Comparison of ENCODE assay signal across 8 cellular contexts in genomic region chr19:54473071-54473941, GRCh38. TPM values are rescaled to one million over a fixed set of nuclear protein-coding genes. Genes with fewer than 3 reads are reported as not detected.
DNase-seq lines count a peak whose midpoint lies in the region; ATAC-seq and TF ChIP-seq lines count a peak whose summit lies in the region.

Gene CDC42EP5 (minus strand): TSS chr19:54473296. CDS start chr19:54465547, 7,749 bp downstream.

- in situ Hi-C loops in gastrocnemius medialis (cut with MboI; ENCODE audit: low sequenced_read_pairs in 4 of 4) = no loop called here

- DNase-seq in amniotic stem cell (lab: John Stamatoyannopoulos, UW) = peak; percentile 55
- DNase-seq in right cardiac atrium = peak; percentile 86 to 94 (median 94)
- DNase-seq in gastrocnemius medialis = peak in 1 of 2 donors; percentile 39
- no peak for DNase-seq in cerebellar nuclear complex (lab: John Stamatoyannopoulos, UW)
- DNase-seq in NCI-H1048 (lab: John Stamatoyannopoulos, UW) = no peak
- no peak for DNase-seq in NCI-H1436 treated with DMSO at 0.1 percent for 48 hours (lab: John Stamatoyannopoulos, UW)
- DNase-seq in UCSD-AML1 (lab: John Stamatoyannopoulos, UW; ENCODE audit: unreplicated experiment) = no peak

- H3K36me3 ChIP-seq in HEK293 (ENCODE audit: control insufficient read depth in 2 of 2, insufficient read depth in 1 of 2, low read length in 2 of 2) = no peaks in the 10 kb centered on the region
- H3K36me3 ChIP-seq in gastrocnemius medialis = no peaks in the 10 kb centered on the region

- POLR2A ChIA-PET in HEK293 (lab: Yijun Ruan, JAX) = interaction anchor here (0.7 to 1.8 kb wide), 6 partner anchors 10 to 45 kb away, joined by 3 to 8 read pairs (median 4); partner anchors contain the start of genes LENG8 and LENG9

- TF ChIP-seq CTCF in HEK293 (tag by site-specific recombination; IDR thresholded peaks at IDR 0.05) (no peak), gastrocnemius medialis (IDR thresholded peaks at IDR 0.05 in 4 of 5, conservative IDR thresholded peaks at IDR 0.05 in 1 of 5) (no peak)

- CTCF ChIA-PET in HEK293 (lab: Yijun Ruan, JAX) = interaction anchor here (0.5 to 1.5 kb wide), 10 partner anchors 8 to 1181 kb away, joined by 3 to 5 read pairs (median 3); partner anchors contain the start of gene LENG8

- 5% methylated on average over 14 of the region's 14 CpGs for WGBS in right cardiac atrium

- H3K27ac ChIP-seq in HEK293 (ENCODE audit: extremely low read depth, low read depth, low read length) = no peak within 1 kb of the TSS
- H3K27ac ChIP-seq in right cardiac atrium (ENCODE audit: low read length) = peak within 1 kb of the TSS; percentile 71
- H3K27ac ChIP-seq in gastrocnemius medialis = peak within 1 kb of the TSS; percentile 62 to 76 (median 64)

- ATAC-seq in right cardiac atrium (peak; percentile 93 to 95), gastrocnemius medialis (peak; percentile 50 to 67)

- no peaks in the 10 kb centered on the region for H3K9me3 ChIP-seq in HEK293 (ENCODE audit: control insufficient read depth, insufficient read depth, low read depth, low read length)
- no peaks in the 10 kb centered on the region for H3K9me3 ChIP-seq in right cardiac atrium (ENCODE audit: control insufficient read depth, low read length)
- no peaks in the 10 kb centered on the region for H3K9me3 ChIP-seq in gastrocnemius medialis

- no peaks in the 10 kb centered on the region for H3K27me3 ChIP-seq in right cardiac atrium (ENCODE audit: control insufficient read depth, insufficient read depth)
- peaks cover 10 to 23% (median 14%) of the 10 kb centered on the region in 3 donors for H3K27me3 ChIP-seq in gastrocnemius medialis

- H3K4me3 ChIP-seq in HEK293 (ENCODE audit: low read depth, low read length) (peak within 1 kb of the TSS; percentile 0), right cardiac atrium (ENCODE audit: low read length) (peak within 1 kb of the TSS; percentile 63), gastrocnemius medialis (peak within 1 kb of the TSS; percentile 16 to 45 (median 42))

- H3K4me1 ChIP-seq in HEK293 (ENCODE audit: control insufficient read depth, insufficient read depth, low read length) (peaks cover 7% of the 10 kb centered on the region; the same call in 1 of the 2 replicates), right cardiac atrium (ENCODE audit: control insufficient read depth, insufficient read depth, low read length) (peaks cover 5% of the 10 kb centered on the region), gastrocnemius medialis (peaks cover 8 to 12% of the 10 kb centered on the region in 2 donors)

- TF ChIP-seq POLR2A in gastrocnemius medialis (IDR thresholded peaks at IDR 0.05) = peak; percentile 46 to 52

- intact Hi-C loops in right cardiac atrium (cut with DNase I) = loop anchor here in 1 of 4 donors (10.0 kb wide), 1 partner anchor 201 kb away; no protein-coding TSS in a partner anchor
- intact Hi-C loops in gastrocnemius medialis (cut with DNase I; ENCODE audit: low total_unique reads) = no loop called here

TF ChIP-seq in HEK293, 187 proteins besides CTCF, POLR2A, EP300 and RAD21 (continues in another document):
- TF ChIP-seq KLF9 (tag by site-specific recombination; IDR thresholded peaks at IDR 0.05; ENCODE audit: low read depth) (peak; percentile 66), SP3 (tag by site-specific recombination; IDR thresholded peaks at IDR 0.05) (peak; percentile 74), ZBTB26 (tag by site-specific recombination; optimal IDR thresholded peaks at IDR 0.05) (peak; percentile 22), HIC1 (tag by site-specific recombination; IDR thresholded peaks at IDR 0.05) (0 out of 2 replicates have a peak, but pooled peaks have one; percentile 5), ZNF223 (tag by site-specific recombination; IDR thresholded peaks at IDR 0.05) (peak; percentile 65; the same call in 1 of the 2 replicates), EGR2 (tag by site-specific recombination; IDR thresholded peaks at IDR 0.05; ENCODE audit: low read depth) (peak; percentile 97), KLF1 (tag by site-specific recombination; IDR thresholded peaks at IDR 0.05) (peak; percentile 42; the same call in 1 of the 2 replicates), ZFHX2 (tag by site-specific recombination; conservative IDR thresholded peaks at IDR 0.05) (peak; percentile 96), ZFP37 (tag by site-specific recombination; IDR thresholded peaks at IDR 0.05) (no peak), ZBTB17 (tag by site-specific recombination; IDR thresholded peaks at IDR 0.05) (peak; percentile 42; the same call in 1 of the 2 replicates), SP2 (tag by site-specific recombination; IDR thresholded peaks at IDR 0.05) (peak; percentile 40), ZIC2 (tag by site-specific recombination; IDR thresholded peaks at IDR 0.05) (0 out of 2 replicates have a peak, but pooled peaks have one; percentile 10), ZNF580 (tag by site-specific recombination; IDR thresholded peaks at IDR 0.05) (no peak), ZNF398 (tag by site-specific recombination; IDR thresholded peaks at IDR 0.05) (peak; percentile 53)

RNA-seq across cellular contexts. Expression of gene CDC42EP5, which starts in this region (rescaled TPM):
- total RNA-seq in right cardiac atrium (10 to 100 TPM; 10.4 to 22.5 (median 12.8) TPM), gastrocnemius medialis (1 to 10 TPM in 2 of 4 donors, under 1 TPM in 1, not detected in 1; 0.83 to 4.6 (median 4.2) TPM)
- polyA plus RNA-seq in right cardiac atrium = 10.8 TPM

Comparison
In these comparisons a context has a peak if more than half of its experiments do, and no peak if none do; other contexts are left out.
1. H3K4me3 ChIP-seq: peak in every context shown above with its lines; median percentile 63 in right cardiac atrium; 42 in gastrocnemius medialis; 0 in HEK293.
2. DNase-seq: peak in amniotic stem cell (single experiment) and right cardiac atrium (3 of 3); none in cerebellar nuclear complex (0 of 2), NCI-H1048 (single experiment), NCI-H1436 treated with DMSO at 0.1 percent for 48 hours (single experiment) and UCSD-AML1 (single experiment).